Comparison of ENCODE assay signal across 13 cellular contexts in the genomic region with DNA sequence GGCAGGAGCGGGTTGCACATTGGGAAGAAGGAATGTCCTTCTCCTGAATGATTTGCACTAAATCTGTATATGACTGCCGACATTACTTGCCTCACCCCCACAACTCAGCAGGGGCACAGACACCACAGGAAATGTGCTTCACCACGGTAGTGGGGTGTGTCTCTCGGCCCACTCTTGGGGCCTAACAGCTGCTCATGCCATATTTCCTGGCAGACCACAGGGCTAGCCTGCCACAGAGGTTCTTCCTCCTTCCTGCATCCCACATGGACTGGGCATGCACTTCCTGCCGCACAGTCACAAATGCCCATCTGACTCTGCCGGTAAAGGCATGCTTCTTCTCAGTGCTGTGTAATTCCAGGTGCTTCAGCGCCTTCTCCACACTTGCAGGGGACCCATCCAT. TPM values are rescaled to one million over a fixed set of nuclear protein-coding genes. Genes with fewer than 3 reads are reported as not detected.
DNase-seq lines count a peak whose midpoint lies in the region; ATAC-seq and TF ChIP-seq lines count a peak whose summit lies in the region.
"Had no signal": no experiment of that assay in that cellular context is flagged by ENCODE, and none has a peak within 500 bp of the region (broad histone marks: within the 10 kb centered on the region; RNA-seq: fewer than 3 reads in every experiment).

No MANE protein-coding gene starts in this region.

- H3K4me1 Mint-ChIP-seq in CD4-positive, CD25-positive, alpha-beta regulatory T cell: peaks cover 0 to 23% (median 8%) of the 10 kb centered on the region in 4 donors
- peaks cover 8% of the 10 kb centered on the region for H3K4me1 Mint-ChIP-seq in T-helper 2 cell treated with Interferon-gamma antibody and Interleukin-4, amounts not matched to agents 5 μg/mL and 100 μg/mL, for 36 hours (ENCODE audit: low read depth)
- H3K4me1 Mint-ChIP-seq in neural crest cell: no peaks in the 10 kb centered on the region

- H3K36me3 ChIP-seq in CD4-positive, CD25-positive, alpha-beta regulatory T cell (ENCODE audit: control insufficient read depth, insufficient read depth, low read length): no peaks in the 10 kb centered on the region
- H3K36me3 ChIP-seq: gastrocnemius medialis had no signal

- peak overlapping the region in 2 of 4 donors; percentile 28 to 36 for H3K4me3 Mint-ChIP-seq in CD4-positive, CD25-positive, alpha-beta regulatory T cell
- H3K4me3 Mint-ChIP-seq in T-helper 2 cell treated with Interferon-gamma antibody and Interleukin-4, amounts not matched to agents 5 μg/mL and 100 μg/mL, for 36 hours: peak overlapping the region; percentile 43
- H3K4me3 Mint-ChIP-seq in neural crest cell: no peak overlapping the region
- H3K4me3 Mint-ChIP-seq: HFFc6 had no signal

- H3K27ac Mint-ChIP-seq in CD4-positive, CD25-positive, alpha-beta regulatory T cell: peak overlapping the region in 1 of 3 donors; percentile 3
- H3K27ac Mint-ChIP-seq in T-helper 2 cell treated with Interferon-gamma antibody and Interleukin-4, amounts not matched to agents 5 μg/mL and 100 μg/mL, for 36 hours: no peak overlapping the region
- peak overlapping the region; percentile 43 for H3K27ac Mint-ChIP-seq in neural crest cell (ENCODE audit: unreplicated experiment)
- H3K27ac Mint-ChIP-seq: HFFc6 had no signal

- peaks cover 4% of the 10 kb centered on the region for H3K27me3 ChIP-seq in CD4-positive, CD25-positive, alpha-beta regulatory T cell (ENCODE audit: control insufficient read depth, insufficient read depth, low read length)
- H3K27me3 ChIP-seq: gastrocnemius medialis had no signal

- TF ChIP-seq CTCF in GM12865 (IDR thresholded peaks at IDR 0.05; ENCODE audit: insufficient read depth, low read depth, low read length, missing control alignments): no peak
- no peak for TF ChIP-seq CTCF in neural crest cell (conservative IDR thresholded peaks at IDR 0.05)

- H3K9me3 ChIP-seq in CD4-positive, CD25-positive, alpha-beta regulatory T cell (ENCODE audit: control insufficient read depth in 2 of 2, low read length in 2 of 2): no peaks in the 10 kb centered on the region
- H3K9me3 ChIP-seq: Caco-2, gastrocnemius medialis had no signal

- H3K4me3 ChIP-seq in CD4-positive, CD25-positive, alpha-beta regulatory T cell (ENCODE audit: low read depth, low read length): peak overlapping the region; percentile 26
- H3K4me3 ChIP-seq in GM12865 (ENCODE audit: low read depth, low read length): no peak overlapping the region
- H3K4me3 ChIP-seq: gastrocnemius medialis had no signal

- DNase-seq in CD4-positive, CD25-positive, alpha-beta regulatory T cell: peak in 1 of 3 donors; percentile 47
- DNase-seq in GM12865 (ENCODE audit: low read depth) (peak; percentile 15), neural crest cell (ENCODE audit: low read depth, low spot score) (no peak), SW480 (ENCODE audit: low spot score) (no peak), medulla oblongata (ENCODE audit: extremely low spot score) (no peak), NCI-H2107 treated with DMSO at 0.1 percent for 48 hours (lab: John Stamatoyannopoulos, UW; ENCODE audit: unreplicated experiment) (no peak)
- DNase-seq in T-helper 2 cell treated with Interferon-gamma antibody and Interleukin-4, amounts not matched to agents 5 μg/mL and 100 μg/mL, for 36 hours (ENCODE audit: low spot score): no peak
- DNase-seq: activated effector memory CD4-positive, alpha-beta T cell treated with Interleukin-2 at 50 U/mL for 16 hours; Caco-2; gastrocnemius medialis; NCI-H526 treated with DMSO at 0.1 percent for 48 hours; Right ventricle myocardium superior had no signal

- H3K36me3 Mint-ChIP-seq in CD4-positive, CD25-positive, alpha-beta regulatory T cell: no peaks in the 10 kb centered on the region
- H3K36me3 Mint-ChIP-seq in T-helper 2 cell treated with Interferon-gamma antibody and Interleukin-4, amounts not matched to agents 5 μg/mL and 100 μg/mL, for 36 hours (ENCODE audit: low read depth): no peaks in the 10 kb centered on the region
- no peaks in the 10 kb centered on the region for H3K36me3 Mint-ChIP-seq in neural crest cell (ENCODE audit: low read depth)

- H3K4me1 ChIP-seq in CD4-positive, CD25-positive, alpha-beta regulatory T cell (ENCODE audit: control insufficient read depth, insufficient read depth, low read length, poor library complexity, severe bottlenecking): peaks cover 10% of the 10 kb centered on the region
- H3K4me1 ChIP-seq: Caco-2, gastrocnemius medialis had no signal

- H3K9me3 Mint-ChIP-seq in CD4-positive, CD25-positive, alpha-beta regulatory T cell: peaks cover 0 to 3% (median 0%) of the 10 kb centered on the region in 7 donors
- no peaks in the 10 kb centered on the region for H3K9me3 Mint-ChIP-seq in T-helper 2 cell treated with Interferon-gamma antibody and Interleukin-4, amounts not matched to agents 5 μg/mL and 100 μg/mL, for 36 hours
- no peaks in the 10 kb centered on the region for H3K9me3 Mint-ChIP-seq in neural crest cell
- H3K9me3 Mint-ChIP-seq: HFFc6 had no signal

- ATAC-seq in CD4-positive, CD25-positive, alpha-beta regulatory T cell (ENCODE audit: low read depth in 2 of 2): peak in 1 of 2 donors; percentile 69

- H3K27ac ChIP-seq in CD4-positive, CD25-positive, alpha-beta regulatory T cell (ENCODE audit: insufficient read depth, low read length, poor library complexity, severe bottlenecking): no peak overlapping the region
- H3K27ac ChIP-seq: gastrocnemius medialis had no signal

- peaks cover 19% of the 10 kb centered on the region for H3K27me3 Mint-ChIP-seq in CD4-positive, CD25-positive, alpha-beta regulatory T cell
- H3K27me3 Mint-ChIP-seq in T-helper 2 cell treated with Interferon-gamma antibody and Interleukin-4, amounts not matched to agents 5 μg/mL and 100 μg/mL, for 36 hours (ENCODE audit: low read depth): peaks cover 7% of the 10 kb centered on the region
- peaks cover 5% of the 10 kb centered on the region for H3K27me3 Mint-ChIP-seq in neural crest cell (ENCODE audit: low read depth)

RNA-seq across cellular contexts. Expression of gene PAPOLG, which starts 10.3 kb away (rescaled TPM):
- total RNA-seq in CD4-positive, CD25-positive, alpha-beta regulatory T cell: 23.0 TPM
- 10 to 100 TPM; 15.7 to 26.1 (median 17.7) TPM for polyA plus RNA-seq in CD4-positive, CD25-positive, alpha-beta regulatory T cell
- total RNA-seq in neural crest cell: 20.4 and 21.1 TPM in 2 replicates
